1 cellular context compared by ENCODE assay signal in the genomic region with DNA sequence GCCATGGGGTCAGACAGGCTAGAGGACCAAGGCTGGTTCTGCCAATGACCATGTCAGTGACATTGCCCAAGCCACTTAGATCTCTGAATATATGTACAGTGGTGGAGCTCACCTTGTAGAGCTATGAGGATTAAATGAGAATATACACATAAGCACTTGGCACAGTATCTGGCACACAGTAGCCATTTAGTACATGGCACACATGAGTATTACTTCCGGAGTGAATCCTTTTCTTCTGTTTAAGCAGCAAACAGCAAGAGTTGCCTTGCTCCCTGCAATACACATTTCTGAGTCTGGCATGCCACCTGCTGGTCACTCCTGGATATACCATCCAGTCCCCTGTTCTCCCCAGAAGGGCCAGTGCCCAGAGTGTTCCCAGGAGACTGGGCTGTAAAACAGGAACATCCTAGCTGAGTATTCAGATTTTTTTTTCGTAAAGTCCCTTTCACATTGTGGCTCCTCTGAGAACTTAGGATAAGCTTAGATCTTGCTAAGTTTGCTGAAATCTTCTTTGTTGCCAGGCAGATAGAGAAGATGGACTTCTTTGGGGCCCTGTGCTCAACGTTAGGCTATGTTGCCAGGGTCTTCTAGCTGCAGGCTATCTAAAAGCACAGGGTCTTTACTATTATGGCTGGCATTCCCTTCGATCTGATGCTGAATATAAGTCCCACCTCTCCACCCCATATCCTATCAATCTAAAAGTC.
TF ChIP-seq lines count a peak whose summit lies in the region.

No MANE protein-coding gene starts in this region.

TF ChIP-seq in HEK293, 187 proteins besides CTCF, POLR2A, EP300 and RAD21 (continued from another document):
- TF ChIP-seq, protein P1, sequence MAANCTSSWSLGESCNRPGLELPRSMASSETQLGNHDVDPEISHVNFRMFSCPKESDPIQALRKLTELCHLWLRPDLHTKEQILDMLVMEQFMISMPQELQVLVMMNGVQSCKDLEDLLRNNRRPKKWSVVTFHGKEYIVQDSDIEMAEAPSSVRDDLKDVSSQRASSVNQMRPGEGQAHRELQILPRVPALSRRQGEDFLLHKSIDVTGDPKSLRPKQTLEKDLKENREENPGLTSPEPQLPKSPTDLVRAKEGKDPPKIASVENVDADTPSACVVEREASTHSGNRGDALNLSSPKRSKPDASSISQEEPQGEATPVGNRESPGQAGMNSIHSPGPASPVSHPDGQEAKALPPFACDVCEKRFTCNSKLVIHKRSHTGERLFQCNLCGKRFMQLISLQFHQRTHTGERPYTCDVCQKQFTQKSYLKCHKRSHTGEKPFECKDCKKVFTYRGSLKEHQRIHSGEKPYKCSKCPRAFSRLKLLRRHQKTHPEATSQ (tag by site-specific recombination; IDR thresholded peaks at IDR 0.05), result no peak
- TF ChIP-seq OVOL3 (tag by site-specific recombination; IDR thresholded peaks at IDR 0.05) (no peak), TRIM28 (IDR thresholded peaks at IDR 0.05; ENCODE audit: borderline replicate concordance, low read length) (peak; percentile 78; the same call in 1 of the 2 replicates), ZNF529 (tag by site-specific recombination; IDR thresholded peaks at IDR 0.05; ENCODE audit: insufficient replicate concordance) (no peak), ZNF24 (tag by site-specific recombination; IDR thresholded peaks at IDR 0.05) (no peak), ZNF146 (tag by site-specific recombination; IDR thresholded peaks at IDR 0.05) (no peak), GLIS2 (tag by site-specific recombination; IDR thresholded peaks at IDR 0.05) (no peak), ZNF664 (tag by site-specific recombination; IDR thresholded peaks at IDR 0.05) (peak; percentile 46; the same call in 1 of the 2 replicates), ZNF654 (tag by site-specific recombination; IDR thresholded peaks at IDR 0.05; ENCODE audit: low read depth) (peak; percentile 90), ZNF335 (tag by site-specific recombination; conservative IDR thresholded peaks at IDR 0.05) (peak; percentile 39), ZNF19 (tag by site-specific recombination; IDR thresholded peaks at IDR 0.05; ENCODE audit: low read depth) (no peak), SALL2 (tag by site-specific recombination; IDR thresholded peaks at IDR 0.05; ENCODE audit: borderline replicate concordance) (no peak), ZNF416 (tag by site-specific recombination; IDR thresholded peaks at IDR 0.05) (no peak), ZNF157 (tag by site-specific recombination; IDR thresholded peaks at IDR 0.05) (no peak), ZNF626 (tag by site-specific recombination; IDR thresholded peaks at IDR 0.05) (no peak), ZXDB (tag by site-specific recombination; IDR thresholded peaks at IDR 0.05) (no peak), ZNF404 (tag by site-specific recombination; IDR thresholded peaks at IDR 0.05) (no peak), ZNF660 (tag by site-specific recombination; IDR thresholded peaks at IDR 0.05) (0 out of 2 replicates have a peak, but pooled peaks have one; percentile 16), GLIS1 (tag by site-specific recombination; IDR thresholded peaks at IDR 0.05) (no peak), ZNF2 (tag by site-specific recombination; IDR thresholded peaks at IDR 0.05) (0 out of 2 replicates have a peak, but pooled peaks have one; percentile 24), ZNF133 (tag by site-specific recombination; IDR thresholded peaks at IDR 0.05) (no peak), ZNF555 (tag by site-specific recombination; conservative IDR thresholded peaks at IDR 0.05) (no peak), ZNF324 (tag by site-specific recombination; IDR thresholded peaks at IDR 0.05) (no peak), MZF1 (tag by site-specific recombination; IDR thresholded peaks at IDR 0.05; ENCODE audit: borderline replicate concordance) (no peak), BCL11B (tag by site-specific recombination; IDR thresholded peaks at IDR 0.05; ENCODE audit: low read depth) (no peak), ZNF433 (tag by site-specific recombination; IDR thresholded peaks at IDR 0.05; ENCODE audit: low read depth) (no peak), ZNF248 (tag by site-specific recombination; IDR thresholded peaks at IDR 0.05) (no peak), ZNF510 (tag by site-specific recombination; IDR thresholded peaks at IDR 0.05; ENCODE audit: insufficient replicate concordance) (no peak), GLI4 (tag by site-specific recombination; IDR thresholded peaks at IDR 0.05) (no peak), ZNF48 (tag by site-specific recombination; IDR thresholded peaks at IDR 0.05) (no peak), ZBTB7A (tag by site-specific recombination; IDR thresholded peaks at IDR 0.05; ENCODE audit: low read depth) (no peak), HOXA7 (CRISPR knock-in tag; IDR thresholded peaks at IDR 0.05; ENCODE audit: borderline replicate concordance) (no peak), ZEB2 (tag by site-specific recombination; IDR thresholded peaks at IDR 0.05) (no peak), ZNF274 (IDR thresholded peaks at IDR 0.05; ENCODE audit: low read length) (no peak), ZNF274 (tag by site-specific recombination; IDR thresholded peaks at IDR 0.05; ENCODE audit: borderline replicate concordance) (no peak), RBAK (tag by site-specific recombination; IDR thresholded peaks at IDR 0.05) (no peak), ZNF23 (tag by site-specific recombination; IDR thresholded peaks at IDR 0.05; ENCODE audit: borderline replicate concordance) (no peak), ZNF501 (tag by site-specific recombination; IDR thresholded peaks at IDR 0.05) (no peak), ZNF843 (tag by site-specific recombination; IDR thresholded peaks at IDR 0.05) (no peak)
- TF ChIP-seq, protein P2, sequence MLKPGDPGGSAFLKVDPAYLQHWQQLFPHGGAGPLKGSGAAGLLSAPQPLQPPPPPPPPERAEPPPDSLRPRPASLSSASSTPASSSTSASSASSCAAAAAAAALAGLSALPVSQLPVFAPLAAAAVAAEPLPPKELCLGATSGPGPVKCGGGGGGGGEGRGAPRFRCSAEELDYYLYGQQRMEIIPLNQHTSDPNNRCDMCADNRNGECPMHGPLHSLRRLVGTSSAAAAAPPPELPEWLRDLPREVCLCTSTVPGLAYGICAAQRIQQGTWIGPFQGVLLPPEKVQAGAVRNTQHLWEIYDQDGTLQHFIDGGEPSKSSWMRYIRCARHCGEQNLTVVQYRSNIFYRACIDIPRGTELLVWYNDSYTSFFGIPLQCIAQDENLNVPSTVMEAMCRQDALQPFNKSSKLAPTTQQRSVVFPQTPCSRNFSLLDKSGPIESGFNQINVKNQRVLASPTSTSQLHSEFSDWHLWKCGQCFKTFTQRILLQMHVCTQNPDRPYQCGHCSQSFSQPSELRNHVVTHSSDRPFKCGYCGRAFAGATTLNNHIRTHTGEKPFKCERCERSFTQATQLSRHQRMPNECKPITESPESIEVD (tag by site-specific recombination; IDR thresholded peaks at IDR 0.05), result no peak
- TF ChIP-seq, protein P3, sequence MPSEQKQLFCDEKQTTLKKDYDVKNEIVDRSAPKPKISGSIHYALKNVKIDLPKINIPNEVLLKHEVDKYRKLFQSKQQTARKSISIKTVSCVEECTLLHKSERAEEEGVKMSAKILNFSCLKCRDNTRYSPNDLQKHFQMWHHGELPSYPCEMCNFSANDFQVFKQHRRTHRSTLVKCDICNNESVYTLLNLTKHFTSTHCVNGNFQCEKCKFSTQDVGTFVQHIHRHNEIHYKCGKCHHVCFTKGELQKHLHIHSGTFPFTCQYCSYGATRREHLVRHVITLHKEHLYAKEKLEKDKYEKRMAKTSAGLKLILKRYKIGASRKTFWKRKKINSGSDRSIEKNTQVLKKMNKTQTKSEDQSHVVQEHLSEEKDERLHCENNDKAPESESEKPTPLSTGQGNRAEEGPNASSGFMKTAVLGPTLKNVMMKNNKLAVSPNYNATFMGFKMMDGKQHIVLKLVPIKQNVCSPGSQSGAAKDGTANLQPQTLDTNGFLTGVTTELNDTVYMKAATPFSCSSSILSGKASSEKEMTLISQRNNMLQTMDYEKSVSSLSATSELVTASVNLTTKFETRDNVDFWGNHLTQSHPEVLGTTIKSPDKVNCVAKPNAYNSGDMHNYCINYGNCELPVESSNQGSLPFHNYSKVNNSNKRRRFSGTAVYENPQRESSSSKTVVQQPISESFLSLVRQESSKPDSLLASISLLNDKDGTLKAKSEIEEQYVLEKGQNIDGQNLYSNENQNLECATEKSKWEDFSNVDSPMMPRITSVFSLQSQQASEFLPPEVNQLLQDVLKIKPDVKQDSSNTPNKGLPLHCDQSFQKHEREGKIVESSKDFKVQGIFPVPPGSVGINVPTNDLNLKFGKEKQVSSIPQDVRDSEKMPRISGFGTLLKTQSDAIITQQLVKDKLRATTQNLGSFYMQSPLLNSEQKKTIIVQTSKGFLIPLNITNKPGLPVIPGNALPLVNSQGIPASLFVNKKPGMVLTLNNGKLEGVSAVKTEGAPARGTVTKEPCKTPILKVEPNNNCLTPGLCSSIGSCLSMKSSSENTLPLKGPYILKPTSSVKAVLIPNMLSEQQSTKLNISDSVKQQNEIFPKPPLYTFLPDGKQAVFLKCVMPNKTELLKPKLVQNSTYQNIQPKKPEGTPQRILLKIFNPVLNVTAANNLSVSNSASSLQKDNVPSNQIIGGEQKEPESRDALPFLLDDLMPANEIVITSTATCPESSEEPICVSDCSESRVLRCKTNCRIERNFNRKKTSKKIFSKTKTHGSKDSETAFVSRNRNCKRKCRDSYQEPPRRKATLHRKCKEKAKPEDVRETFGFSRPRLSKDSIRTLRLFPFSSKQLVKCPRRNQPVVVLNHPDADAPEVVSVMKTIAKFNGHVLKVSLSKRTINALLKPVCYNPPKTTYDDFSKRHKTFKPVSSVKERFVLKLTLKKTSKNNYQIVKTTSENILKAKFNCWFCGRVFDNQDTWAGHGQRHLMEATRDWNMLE (tag by site-specific recombination; conservative IDR thresholded peaks at IDR 0.05; ENCODE audit: low read depth), result peak; percentile 73
- TF ChIP-seq, protein P4, sequence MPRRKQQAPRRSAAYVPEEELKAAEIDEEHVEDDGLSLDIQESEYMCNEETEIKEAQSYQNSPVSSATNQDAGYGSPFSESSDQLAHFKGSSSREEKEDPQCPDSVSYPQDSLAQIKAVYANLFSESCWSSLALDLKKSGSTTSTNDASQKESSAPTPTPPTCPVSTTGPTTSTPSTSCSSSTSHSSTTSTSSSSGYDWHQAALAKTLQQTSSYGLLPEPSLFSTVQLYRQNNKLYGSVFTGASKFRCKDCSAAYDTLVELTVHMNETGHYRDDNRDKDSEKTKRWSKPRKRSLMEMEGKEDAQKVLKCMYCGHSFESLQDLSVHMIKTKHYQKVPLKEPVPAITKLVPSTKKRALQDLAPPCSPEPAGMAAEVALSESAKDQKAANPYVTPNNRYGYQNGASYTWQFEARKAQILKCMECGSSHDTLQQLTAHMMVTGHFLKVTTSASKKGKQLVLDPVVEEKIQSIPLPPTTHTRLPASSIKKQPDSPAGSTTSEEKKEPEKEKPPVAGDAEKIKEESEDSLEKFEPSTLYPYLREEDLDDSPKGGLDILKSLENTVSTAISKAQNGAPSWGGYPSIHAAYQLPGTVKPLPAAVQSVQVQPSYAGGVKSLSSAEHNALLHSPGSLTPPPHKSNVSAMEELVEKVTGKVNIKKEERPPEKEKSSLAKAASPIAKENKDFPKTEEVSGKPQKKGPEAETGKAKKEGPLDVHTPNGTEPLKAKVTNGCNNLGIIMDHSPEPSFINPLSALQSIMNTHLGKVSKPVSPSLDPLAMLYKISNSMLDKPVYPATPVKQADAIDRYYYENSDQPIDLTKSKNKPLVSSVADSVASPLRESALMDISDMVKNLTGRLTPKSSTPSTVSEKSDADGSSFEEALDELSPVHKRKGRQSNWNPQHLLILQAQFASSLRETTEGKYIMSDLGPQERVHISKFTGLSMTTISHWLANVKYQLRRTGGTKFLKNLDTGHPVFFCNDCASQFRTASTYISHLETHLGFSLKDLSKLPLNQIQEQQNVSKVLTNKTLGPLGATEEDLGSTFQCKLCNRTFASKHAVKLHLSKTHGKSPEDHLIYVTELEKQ (tag by site-specific recombination; IDR thresholded peaks at IDR 0.05; ENCODE audit: borderline replicate concordance), result no peak
